ENCODE assay signal across 9 cellular contexts in the genomic region with DNA sequence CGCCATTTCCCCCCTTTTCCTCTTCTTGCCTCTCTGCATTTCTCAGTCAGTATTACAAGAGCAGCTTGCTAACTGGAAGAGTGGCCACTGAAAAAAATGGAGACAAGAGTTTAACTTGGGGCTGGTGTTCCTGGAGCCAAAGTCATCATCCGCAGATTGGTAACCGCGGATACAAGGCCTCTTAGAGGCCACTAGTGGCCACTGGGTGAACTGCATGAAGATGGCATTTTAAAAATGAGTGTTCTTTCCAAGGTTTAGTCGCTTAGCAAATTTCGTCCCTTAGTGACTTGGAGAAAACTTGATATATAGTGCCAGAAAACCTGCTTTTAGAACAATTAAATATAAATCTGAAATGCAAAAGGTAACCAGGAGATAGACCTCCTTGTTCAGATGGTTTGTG. TPM values are rescaled to one million over a fixed set of nuclear protein-coding genes. Genes with fewer than 3 reads are reported as not detected.
DNase-seq lines count a peak whose midpoint lies in the region; ATAC-seq and TF ChIP-seq lines count a peak whose summit lies in the region.
"Had no signal": no experiment of that assay in that cellular context is flagged by ENCODE, and none has a peak within 500 bp of the region (broad histone marks: within the 10 kb centered on the region; RNA-seq: fewer than 3 reads in every experiment).

No MANE protein-coding gene starts in this region.

- peak in 1 of 2 donors; percentile 57 for ATAC-seq in lower lobe of right lung
- ATAC-seq: T-cell had no signal

- intact Hi-C loops in Caco-2 (cut with micrococcal nuclease; ENCODE audit: unreplicated experiment) (loop anchor here (5.0 kb wide), 1 partner anchor 232 kb away; no protein-coding TSS in a partner anchor), lower lobe of right lung (cut with DNase I) (no loop called here)

- no peak overlapping the region for H3K27ac ChIP-seq in lower lobe of right lung
- H3K27ac ChIP-seq in tibial nerve: no peak overlapping the region

- H3K27me3 ChIP-seq in Caco-2 (replicated peaks; ENCODE audit: control insufficient read depth, insufficient read depth, low read length): no peaks in the 10 kb centered on the region
- peaks cover 15% of the 10 kb centered on the region for H3K27me3 ChIP-seq in NT2/D1 (ENCODE audit: insufficient read depth, insufficient read length)
- peaks cover 24% of the 10 kb centered on the region for H3K27me3 ChIP-seq in lower lobe of right lung (ENCODE audit: low read depth)
- peaks cover 0 to 12% of the 10 kb centered on the region in 2 donors for H3K27me3 ChIP-seq in tibial nerve

- TF ChIP-seq CTCF in Caco-2 (IDR thresholded peaks at IDR 0.05; ENCODE audit: insufficient read depth in 1 of 2, low read depth in 1 of 2, low read length in 1 of 2, severe bottlenecking in 1 of 2, unreplicated experiment in 1 of 2) (peak; percentile 76 to 80), lower lobe of right lung (IDR thresholded peaks at IDR 0.05) (peak; percentile 84), tibial nerve (IDR thresholded peaks at IDR 0.05) (peak; percentile 66 to 93 (median 73))

- H3K9ac ChIP-seq in NT2/D1 (ENCODE audit: insufficient read length, low read depth): no peak overlapping the region

- H3K36me3 ChIP-seq in Caco-2 (ENCODE audit: control insufficient read depth, insufficient read depth, low read length) (no peaks in the 10 kb centered on the region), NT2/D1 (ENCODE audit: insufficient read depth, insufficient read length, low read length) (no peaks in the 10 kb centered on the region), lower lobe of right lung (no peaks in the 10 kb centered on the region), tibial nerve (no peaks in the 10 kb centered on the region)

- H3K4me1 Mint-ChIP-seq in Caco-2 (ENCODE audit: low read depth, unreplicated experiment): no peaks in the 10 kb centered on the region
- H3K4me1 Mint-ChIP-seq: T-cell had no signal

- H3K4me3 ChIP-seq in Caco-2 (ENCODE audit: low read depth, low read length): no peak overlapping the region
- no peak overlapping the region for H3K4me3 ChIP-seq in NT2/D1 (ENCODE audit: insufficient read length, low read depth)
- no peak overlapping the region for H3K4me3 ChIP-seq in lower lobe of right lung
- peak overlapping the region in 1 of 4 donors; percentile 17 for H3K4me3 ChIP-seq in tibial nerve

- no peak overlapping the region for H3K27ac Mint-ChIP-seq in Caco-2 (ENCODE audit: unreplicated experiment)
- H3K27ac Mint-ChIP-seq: T-cell had no signal

- H3K36me3 Mint-ChIP-seq in Caco-2 (ENCODE audit: insufficient read depth, unreplicated experiment): no peaks in the 10 kb centered on the region
- H3K36me3 Mint-ChIP-seq: T-cell had no signal

- H3K9me3 Mint-ChIP-seq in Caco-2 (ENCODE audit: unreplicated experiment): no peaks in the 10 kb centered on the region
- H3K9me3 Mint-ChIP-seq: T-cell had no signal

- H3K9me3 ChIP-seq in Caco-2 (no peaks in the 10 kb centered on the region), NT2/D1 (ENCODE audit: insufficient read depth, low read length) (no peaks in the 10 kb centered on the region), lower lobe of right lung (no peaks in the 10 kb centered on the region), tibial nerve (no peaks in the 10 kb centered on the region)

- no peak overlapping the region for H3K4me3 Mint-ChIP-seq in Caco-2 (ENCODE audit: unreplicated experiment)
- H3K4me3 Mint-ChIP-seq: T-cell had no signal

- TF ChIP-seq EP300 in tibial nerve (IDR thresholded peaks at IDR 0.05): no peak

- WGBS in tibial nerve, 2 donors: 22 to 25% methylated on average over 6 of the region's 6 CpGs

- peaks cover 15% of the 10 kb centered on the region for H3K27me3 Mint-ChIP-seq in Caco-2 (ENCODE audit: insufficient read depth, unreplicated experiment)

- DNase-seq in Caco-2: peak in 1 of 2 experiments; percentile 50
- peak; percentile 28 for DNase-seq in H4 (ENCODE audit: low spot score)
- peak; percentile 40 for DNase-seq in NT2/D1 (ENCODE audit: low read depth, low spot score)
- peak; percentile 59 for DNase-seq in cerebellar cortex (ENCODE audit: low spot score)
- DNase-seq in lower lobe of right lung: no peak
- DNase-seq in tibial nerve (ENCODE audit: low spot score in 2 of 2): peak; percentile 34 to 66
- no peak for DNase-seq in ureter (ENCODE audit: low spot score)
- no peak for DNase-seq in effector CD4-positive, alpha-beta T cell

- no peaks in the 10 kb centered on the region for H3K4me1 ChIP-seq in Caco-2
- H3K4me1 ChIP-seq in NT2/D1 (ENCODE audit: insufficient read depth, insufficient read length): no peaks in the 10 kb centered on the region
- no peaks in the 10 kb centered on the region for H3K4me1 ChIP-seq in lower lobe of right lung
- peaks cover 0 to 16% (median 0%) of the 10 kb centered on the region in 4 donors for H3K4me1 ChIP-seq in tibial nerve

- BruUV-seq in Caco-2 (replicated peaks; lab: Mats Ljungman, UMichigan): no TSS peak

- CTCF ChIA-PET in Caco-2 (lab: Charles Lee): no interaction called here

- no peak for TF ChIP-seq POLR2A in tibial nerve (IDR thresholded peaks at IDR 0.05)

- POLR2A ChIA-PET in Caco-2 (lab: Charles Lee): no interaction called here

RNA-seq across cellular contexts. Expression of a gene that starts 4.8 kb away (rescaled TPM):
- total RNA-seq in Caco-2 (2022): not detected in 2 replicates
- 0.02 TPM in 1 of 2 replicates, not detected in the other for total RNA-seq in H4 (2014; rRNA removed; shearing (Covaris generic))
- 187 TPM for total RNA-seq in lower lobe of right lung
- 100 to 1,000 TPM in 3 of 4 donors, 10 to 100 TPM in 1; 94.2 to 147 (median 113) TPM for total RNA-seq in tibial nerve
- total RNA-seq in ureter: 61.0 TPM

Comparison
In these comparisons a context has a peak if more than half of its experiments do, and no peak if none do; other contexts are left out.
1. DNase-seq: peak in H4 (single experiment), NT2/D1 (single experiment), cerebellar cortex (single experiment) and tibial nerve (2 of 2); none in lower lobe of right lung (single experiment), ureter (single experiment) and effector CD4-positive, alpha-beta T cell (single experiment).
2. RNA of a gene that starts 4.8 kb away (total RNA-seq): 187 TPM in lower lobe of right lung (single experiment), 94.2 to 147 TPM in tibial nerve and 61.0 TPM in ureter (single experiment); 0.02 TPM in H4 and not detected in Caco-2; every median in the first group is over 10 times any median in the second.
3. Peak in every context shown above with its lines, with median percentiles within 50 percentile points of each other: CTCF ChIP-seq.